ENCODE assay signal across 2 cellular contexts in the genomic region with DNA sequence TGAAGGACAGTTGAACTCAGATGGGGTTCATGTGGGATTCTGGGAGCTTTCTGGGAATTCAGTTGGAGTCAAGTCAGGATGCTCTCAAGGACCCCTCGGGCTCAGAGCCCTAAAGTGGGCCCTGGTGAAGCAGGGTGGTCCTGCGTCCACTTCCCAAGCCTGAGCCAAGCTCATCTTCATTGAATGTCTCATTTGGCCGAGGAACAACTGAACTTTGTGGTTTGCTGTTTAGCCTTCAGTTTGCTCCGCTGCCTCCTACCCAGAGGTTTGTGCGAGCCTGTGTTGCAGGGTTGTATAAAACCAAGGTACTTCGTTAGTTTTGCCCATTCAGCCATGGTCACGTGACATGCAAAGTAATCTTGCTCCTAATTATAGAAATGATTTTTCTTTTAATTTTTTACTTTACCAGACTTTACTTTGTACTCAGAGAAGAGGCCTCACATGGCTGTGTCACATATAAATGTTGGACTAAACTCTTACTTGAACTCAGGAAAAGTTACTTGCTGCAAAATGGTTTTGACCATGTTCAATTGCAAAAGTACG.
TF ChIP-seq lines count a peak whose summit lies in the region.

No MANE protein-coding gene starts in this region.

TF ChIP-seq in HepG2, 621 proteins besides CTCF, POLR2A, EP300 and RAD21:
- TF ChIP-seq RAD51 (IDR thresholded peaks at IDR 0.05; ENCODE audit: borderline replicate concordance) (peak; percentile 79), NKX3-1 (CRISPR knock-in tag; IDR thresholded peaks at IDR 0.05) (no peak), ZNF256 (CRISPR knock-in tag; conservative IDR thresholded peaks at IDR 0.05) (no peak), ZNF12 (CRISPR knock-in tag; IDR thresholded peaks at IDR 0.05) (no peak), SP1 (IDR thresholded peaks at IDR 0.05) (no peak), SP1 (CRISPR knock-in tag; IDR thresholded peaks at IDR 0.05) (no peak), AKAP8 (CRISPR knock-in tag; IDR thresholded peaks at IDR 0.05) (no peak), SRF (IDR thresholded peaks at IDR 0.05; ENCODE audit: low read depth, low read length) (no peak), MAF1 (CRISPR knock-in tag; IDR thresholded peaks at IDR 0.05; ENCODE audit: borderline replicate concordance) (no peak), USF2 (IDR thresholded peaks at IDR 0.05; ENCODE audit: low read depth, low read length) (peak; percentile 49), USF2 (CRISPR knock-in tag; IDR thresholded peaks at IDR 0.05; ENCODE audit: borderline replicate concordance) (no peak), MAX (IDR thresholded peaks at IDR 0.05) (no peak), RBM39 (IDR thresholded peaks at IDR 0.05; ENCODE audit: low read depth, low read length, poor library complexity, severe bottlenecking) (no peak), MTA1 (CRISPR knock-in tag; IDR thresholded peaks at IDR 0.05; ENCODE audit: borderline replicate concordance) (no peak)
- TF ChIP-seq, protein P1, sequence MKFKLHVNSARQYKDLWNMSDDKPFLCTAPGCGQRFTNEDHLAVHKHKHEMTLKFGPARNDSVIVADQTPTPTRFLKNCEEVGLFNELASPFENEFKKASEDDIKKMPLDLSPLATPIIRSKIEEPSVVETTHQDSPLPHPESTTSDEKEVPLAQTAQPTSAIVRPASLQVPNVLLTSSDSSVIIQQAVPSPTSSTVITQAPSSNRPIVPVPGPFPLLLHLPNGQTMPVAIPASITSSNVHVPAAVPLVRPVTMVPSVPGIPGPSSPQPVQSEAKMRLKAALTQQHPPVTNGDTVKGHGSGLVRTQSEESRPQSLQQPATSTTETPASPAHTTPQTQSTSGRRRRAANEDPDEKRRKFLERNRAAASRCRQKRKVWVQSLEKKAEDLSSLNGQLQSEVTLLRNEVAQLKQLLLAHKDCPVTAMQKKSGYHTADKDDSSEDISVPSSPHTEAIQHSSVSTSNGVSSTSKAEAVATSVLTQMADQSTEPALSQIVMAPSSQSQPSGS (CRISPR knock-in tag; IDR thresholded peaks at IDR 0.05): no peak
- TF ChIP-seq, protein P2, sequence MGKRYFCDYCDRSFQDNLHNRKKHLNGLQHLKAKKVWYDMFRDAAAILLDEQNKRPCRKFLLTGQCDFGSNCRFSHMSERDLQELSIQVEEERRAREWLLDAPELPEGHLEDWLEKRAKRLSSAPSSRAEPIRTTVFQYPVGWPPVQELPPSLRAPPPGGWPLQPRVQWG (CRISPR knock-in tag; IDR thresholded peaks at IDR 0.05; ENCODE audit: borderline replicate concordance, low read depth): no peak
- TF ChIP-seq, protein P3, sequence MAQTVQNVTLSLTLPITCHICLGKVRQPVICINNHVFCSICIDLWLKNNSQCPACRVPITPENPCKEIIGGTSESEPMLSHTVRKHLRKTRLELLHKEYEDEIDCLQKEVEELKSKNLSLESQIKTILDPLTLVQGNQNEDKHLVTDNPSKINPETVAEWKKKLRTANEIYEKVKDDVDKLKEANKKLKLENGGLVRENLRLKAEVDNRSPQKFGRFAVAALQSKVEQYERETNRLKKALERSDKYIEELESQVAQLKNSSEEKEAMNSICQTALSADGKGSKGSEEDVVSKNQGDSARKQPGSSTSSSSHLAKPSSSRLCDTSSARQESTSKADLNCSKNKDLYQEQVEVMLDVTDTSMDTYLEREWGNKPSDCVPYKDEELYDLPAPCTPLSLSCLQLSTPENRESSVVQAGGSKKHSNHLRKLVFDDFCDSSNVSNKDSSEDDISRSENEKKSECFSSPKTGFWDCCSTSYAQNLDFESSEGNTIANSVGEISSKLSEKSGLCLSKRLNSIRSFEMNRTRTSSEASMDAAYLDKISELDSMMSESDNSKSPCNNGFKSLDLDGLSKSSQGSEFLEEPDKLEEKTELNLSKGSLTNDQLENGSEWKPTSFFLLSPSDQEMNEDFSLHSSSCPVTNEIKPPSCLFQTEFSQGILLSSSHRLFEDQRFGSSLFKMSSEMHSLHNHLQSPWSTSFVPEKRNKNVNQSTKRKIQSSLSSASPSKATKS (CRISPR knock-in tag; IDR thresholded peaks at IDR 0.05): no peak

TF ChIP-seq in K562, 482 proteins besides CTCF, POLR2A, EP300 and RAD21:
- TF ChIP-seq, protein P4, sequence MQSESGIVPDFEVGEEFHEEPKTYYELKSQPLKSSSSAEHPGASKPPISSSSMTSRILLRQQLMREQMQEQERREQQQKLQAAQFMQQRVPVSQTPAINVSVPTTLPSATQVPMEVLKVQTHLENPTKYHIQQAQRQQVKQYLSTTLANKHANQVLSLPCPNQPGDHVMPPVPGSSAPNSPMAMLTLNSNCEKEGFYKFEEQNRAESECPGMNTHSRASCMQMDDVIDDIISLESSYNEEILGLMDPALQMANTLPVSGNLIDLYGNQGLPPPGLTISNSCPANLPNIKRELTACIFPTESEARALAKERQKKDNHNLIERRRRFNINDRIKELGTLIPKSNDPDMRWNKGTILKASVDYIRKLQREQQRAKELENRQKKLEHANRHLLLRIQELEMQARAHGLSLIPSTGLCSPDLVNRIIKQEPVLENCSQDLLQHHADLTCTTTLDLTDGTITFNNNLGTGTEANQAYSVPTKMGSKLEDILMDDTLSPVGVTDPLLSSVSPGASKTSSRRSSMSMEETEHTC (IDR thresholded peaks at IDR 0.05): no peak
- TF ChIP-seq USF2 (CRISPR knock-in tag; IDR thresholded peaks at IDR 0.05) (peak; percentile 21; the same call in 1 of the 2 replicates), RAD51 (IDR thresholded peaks at IDR 0.05; ENCODE audit: borderline replicate concordance, low read depth) (peak; percentile 85), GMEB1 (CRISPR knock-in tag; IDR thresholded peaks at IDR 0.05) (no peak), TRIM25 (IDR thresholded peaks at IDR 0.05; ENCODE audit: borderline replicate concordance) (no peak), TOE1 (IDR thresholded peaks at IDR 0.05; ENCODE audit: borderline replicate concordance) (peak; percentile 53; the same call in 1 of the 2 replicates), TOE1 (CRISPR knock-in tag; IDR thresholded peaks at IDR 0.05; ENCODE audit: borderline replicate concordance, low read depth) (no peak), CBFA2T2 (conservative IDR thresholded peaks at IDR 0.05) (peak; percentile 57), TFE3 (CRISPR knock-in tag; IDR thresholded peaks at IDR 0.05) (peak; percentile 93), ZNF232 (CRISPR knock-in tag; IDR thresholded peaks at IDR 0.05) (no peak)
